In genomic region chr5:179161901-179162300, GRCh38 we compare ENCODE assay signal across 29 cellular contexts.
"Had no signal": no experiment of that assay in that cellular context is flagged by ENCODE, and none has a peak within 500 bp of the region (broad histone marks: within the 10 kb centered on the region; RNA-seq: fewer than 3 reads in every experiment).

No MANE protein-coding gene starts in this region.

- H3K4me3 Mint-ChIP-seq: activated CD4-positive, alpha-beta memory T cell treated with anti-CD3 and anti-CD28 coated beads, Interleukin-2, amount 10 ng/mL, durations not matched to agents 7 days and 5 days; activated CD4-positive, alpha-beta T cell treated with anti-CD3 and anti-CD28 coated beads, Interleukin-2, amount 10 ng/mL, durations not matched to agents 24 days and 14 days; activated naive CD8-positive, alpha-beta T cell; brain; effector memory CD8-positive, alpha-beta T cell; mesothelial cell of epicardium; naive B cell; T-helper 17 cell had no signal

- H3K4me1 ChIP-seq: ascending aorta, pancreas, psoas muscle, uterus had no signal

- H3K27me3 ChIP-seq: ascending aorta, cardiac muscle cell, pancreas, testis, uterus had no signal

- H3K36me3 Mint-ChIP-seq: activated naive CD8-positive, alpha-beta T cell; mesothelial cell of epicardium had no signal

- H3K27ac ChIP-seq: ascending aorta, cardiac muscle cell, gastroesophageal sphincter, pancreas, psoas muscle, testis, uterus, WERI-Rb-1 had no signal

- H3K27ac Mint-ChIP-seq: activated CD4-positive, alpha-beta memory T cell treated with anti-CD3 and anti-CD28 coated beads, Interleukin-2, amount 10 ng/mL, durations not matched to agents 7 days and 5 days; activated CD4-positive, alpha-beta T cell treated with anti-CD3 and anti-CD28 coated beads, Interleukin-2, amount 10 ng/mL, durations not matched to agents 24 days and 14 days; activated naive CD8-positive, alpha-beta T cell; effector memory CD8-positive, alpha-beta T cell; mesothelial cell of epicardium; naive B cell; T-helper 17 cell had no signal

- H3K36me3 ChIP-seq: cardiac muscle cell, pancreas, uterus, WERI-Rb-1 had no signal

- ATAC-seq: effector memory CD8-positive, alpha-beta T cell; gastroesophageal sphincter; left lobe of liver; pancreas; psoas muscle; SK-N-SH treated with all-trans-retinoic acid at 6 μM for 48 hours; stimulated activated naive CD8-positive, alpha-beta T cell treated with anti-CD3 and anti-CD28 coated beads, Interleukin-15, Interleukin-2, amounts not matched to agents 100 U/mL and 50 U/mL, for 24 hours; T-helper 17 cell had no signal

- H3K4me1 Mint-ChIP-seq: activated CD4-positive, alpha-beta memory T cell treated with anti-CD3 and anti-CD28 coated beads, Interleukin-2, amount 10 ng/mL, durations not matched to agents 7 days and 5 days; activated CD4-positive, alpha-beta T cell treated with anti-CD3 and anti-CD28 coated beads, Interleukin-2, amount 10 ng/mL, durations not matched to agents 24 days and 14 days; brain; mesothelial cell of epicardium; naive B cell had no signal

- H3K9me3 ChIP-seq: ascending aorta, pancreas, psoas muscle, testis, uterus had no signal

- H3K27me3 Mint-ChIP-seq: activated CD4-positive, alpha-beta memory T cell treated with anti-CD3 and anti-CD28 coated beads, Interleukin-2, amount 10 ng/mL, durations not matched to agents 7 days and 5 days; activated CD4-positive, alpha-beta T cell treated with anti-CD3 and anti-CD28 coated beads, Interleukin-2, amount 10 ng/mL, durations not matched to agents 24 days and 14 days; activated naive CD8-positive, alpha-beta T cell had no signal

- H3K4me3 ChIP-seq: ascending aorta, cardiac muscle cell, gastroesophageal sphincter, pancreas, psoas muscle, testis, uterus had no signal

- FAIRE-seq: endothelial cell of umbilical vein, pancreas had no signal

- DNase-seq: activated CD4-positive, alpha-beta memory T cell treated with anti-CD3 and anti-CD28 coated beads, Interleukin-2, amount 10 ng/mL, durations not matched to agents 7 days and 5 days; activated CD4-positive, alpha-beta T cell treated with anti-CD3 and anti-CD28 coated beads, Interleukin-2, amount 10 ng/mL, durations not matched to agents 24 days and 14 days; activated CD4-positive, CD25-positive, alpha-beta regulatory T cell treated with anti-CD3 and anti-CD28 coated beads, Interleukin-2, amount 50 U/mL, for 72 hours; activated effector memory CD4-positive, alpha-beta T cell treated with Interleukin-2 at 50 U/mL for 16 hours; activated naive CD4-positive, alpha-beta T cell treated with Interleukin-2 at 50 U/mL for 16 hours; cortex of kidney; effector memory CD8-positive, alpha-beta T cell; hippocampal formation; naive B cell; psoas muscle; stimulated activated CD4-positive, alpha-beta T cell treated with anti-CD3 and anti-CD28 coated beads, Interleukin-12 subunit alpha, Interleukin-12 subunit beta, amount 100 ng/mL, for 4 hours; stimulated activated CD4-positive, alpha-beta T cell treated with anti-CD3 and anti-CD28 coated beads, Interleukin-4, amount 100 ng/mL, for 1 hour; stimulated activated naive CD8-positive, alpha-beta T cell treated with anti-CD3 and anti-CD28 coated beads, Interleukin-15, Interleukin-2, amounts not matched to agents 100 U/mL and 50 U/mL, for 24 hours; T-helper 17 cell; T1000; testis; trophoblast cell; WERI-Rb-1 had no signal
